17 cellular contexts compared by ENCODE assay signal in genomic region chr2:211881449-211881848, GRCh38.
DNase-seq lines count a peak whose midpoint lies in the region; ATAC-seq, FAIRE-seq and TF ChIP-seq lines count a peak whose summit lies in the region.
"Had no signal": no experiment of that assay in that cellular context is flagged by ENCODE, and none has a peak within 500 bp of the region (broad histone marks: within the 10 kb centered on the region; RNA-seq: fewer than 3 reads in every experiment).

No MANE protein-coding gene starts in this region.

- H2BK12ac ChIP-seq in H1 (ENCODE audit: low read depth, low read length): 0 out of 2 replicates have a peak overlapping the region, but pooled peaks have one; percentile 11

- H3K9me3 ChIP-seq in H1 (ENCODE audit: insufficient read depth in 2 of 2, low read depth in 1 of 2, low read length in 1 of 2) (no peaks in the 10 kb centered on the region), transverse colon (no peaks in the 10 kb centered on the region)
- H3K9me3 ChIP-seq: BLaER1 treated with 17β-estradiol and CSF1 and Interleukin-3, amounts not matched to agents 10 nM and 100 nM had no signal

- TF ChIP-seq CTCF in H1 (IDR thresholded peaks at IDR 0.05; ENCODE audit: control extremely low read depth in 1 of 3, insufficient read depth in 1 of 3, low read depth in 1 of 3, low read length in 3 of 3): no peak
- no peak for TF ChIP-seq CTCF in transverse colon (IDR thresholded peaks at IDR 0.05)

- H3K36me3 Mint-ChIP-seq in activated T-helper 1 cell treated with anti-CD3 and anti-CD28 coated beads, Interleukin-12 subunit alpha, Interleukin-12 subunit beta, Interleukin-2, Interleukin-4 antibody, amounts not matched to agents 30 ng/mL and 10 ng/mL and 1 ng/mL, durations not matched to agents 14 hours and 24 hours and 36 hours (ENCODE audit: low read depth): no peaks in the 10 kb centered on the region
- H3K36me3 Mint-ChIP-seq: CD4-positive, CD25-positive, alpha-beta regulatory T cell; IgD-negative memory B cell had no signal

- TF ChIP-seq POLR2A in H1 (IDR thresholded peaks at IDR 0.05; ENCODE audit: control extremely low read depth in 1 of 2, low read depth in 2 of 2, low read length in 2 of 2) (no peak), transverse colon (IDR thresholded peaks at IDR 0.05) (no peak)

- H3K23ac ChIP-seq in H1 (ENCODE audit: insufficient read length): no peak overlapping the region

- H3K9me3 Mint-ChIP-seq in activated T-helper 1 cell treated with anti-CD3 and anti-CD28 coated beads, Interleukin-12 subunit alpha, Interleukin-12 subunit beta, Interleukin-2, Interleukin-4 antibody, amounts not matched to agents 30 ng/mL and 10 ng/mL and 1 ng/mL, durations not matched to agents 14 hours and 24 hours and 36 hours: peaks cover 3% of the 10 kb centered on the region

- TF ChIP-seq RAD21 in H1 (IDR thresholded peaks at IDR 0.05 in 1 of 2, conservative IDR thresholded peaks at IDR 0.05 in 1 of 2; ENCODE audit: low read depth in 2 of 2, low read length in 2 of 2): no peak

- H3K4me1 ChIP-seq in H1 (replicated peaks in 1 of 4; ENCODE audit: control insufficient read depth in 3 of 4, insufficient read depth in 4 of 4, low read length in 3 of 4) (peaks cover 0 to 6% (median 3%) of the 10 kb centered on the region in 4 experiments; a peak in 2 of 7 replicates), transverse colon (no peaks in the 10 kb centered on the region)
- H3K4me1 ChIP-seq: BLaER1 treated with 17β-estradiol and CSF1 and Interleukin-3, amounts not matched to agents 10 nM and 100 nM had no signal

- H3K4me1 Mint-ChIP-seq in activated T-helper 1 cell treated with anti-CD3 and anti-CD28 coated beads, Interleukin-12 subunit alpha, Interleukin-12 subunit beta, Interleukin-2, Interleukin-4 antibody, amounts not matched to agents 30 ng/mL and 10 ng/mL and 1 ng/mL, durations not matched to agents 14 hours and 24 hours and 36 hours (ENCODE audit: low read depth): no peaks in the 10 kb centered on the region
- H3K4me1 Mint-ChIP-seq: CD4-positive, CD25-positive, alpha-beta regulatory T cell; IgD-negative memory B cell had no signal

- no peak overlapping the region for H2BK15ac ChIP-seq in H1 (ENCODE audit: low read length)

- H3K4me3 Mint-ChIP-seq in activated T-helper 1 cell treated with anti-CD3 and anti-CD28 coated beads, Interleukin-12 subunit alpha, Interleukin-12 subunit beta, Interleukin-2, Interleukin-4 antibody, amounts not matched to agents 30 ng/mL and 10 ng/mL and 1 ng/mL, durations not matched to agents 14 hours and 24 hours and 36 hours: no peak overlapping the region
- H3K4me3 Mint-ChIP-seq: CD4-positive, CD25-positive, alpha-beta regulatory T cell; IgD-negative memory B cell had no signal

- H3K27me3 ChIP-seq in H1 (replicated peaks in 1 of 4; ENCODE audit: control insufficient read depth in 3 of 4, extremely low read depth in 1 of 4, insufficient read depth in 3 of 4, low read length in 3 of 4) (no peaks in the 10 kb centered on the region), transverse colon (no peaks in the 10 kb centered on the region)
- H3K27me3 ChIP-seq: BLaER1 treated with 17β-estradiol and CSF1 and Interleukin-3, amounts not matched to agents 10 nM and 100 nM had no signal

- H4K5ac ChIP-seq in H1 (ENCODE audit: insufficient read length, low read depth, low read length): no peak overlapping the region

- FAIRE-seq in H1 (lab: Jason Lieb, UNC): no peak
- FAIRE-seq: GM12892 had no signal

- no peaks in the 10 kb centered on the region for H3K23me2 ChIP-seq in H1 (ENCODE audit: low read depth, low read length)

- no peaks in the 10 kb centered on the region for H3K79me1 ChIP-seq in H1 (ENCODE audit: low read depth, low read length)

- no peaks in the 10 kb centered on the region for H4K20me1 ChIP-seq in H1 (replicated peaks in 1 of 2; ENCODE audit: control insufficient read depth in 1 of 2, insufficient read depth in 2 of 2, low read length in 2 of 2)
- H4K20me1 ChIP-seq: BLaER1 treated with 17β-estradiol and CSF1 and Interleukin-3, amounts not matched to agents 10 nM and 100 nM had no signal

- no peak overlapping the region; the same call in 1 of the 2 replicates for H4K8ac ChIP-seq in H1 (ENCODE audit: extremely low read depth, insufficient read depth, low read length)

- H2AK5ac ChIP-seq in H1 (ENCODE audit: low read depth, low read length): no peak overlapping the region

- H3K14ac ChIP-seq in H1 (ENCODE audit: insufficient read length): no peak overlapping the region

- no peaks in the 10 kb centered on the region for H3K36me3 ChIP-seq in H1 (ENCODE audit: control insufficient read depth in 2 of 4, insufficient read depth in 4 of 4, low read length in 3 of 4)
- H3K36me3 ChIP-seq in transverse colon: no peaks in the 10 kb centered on the region
- H3K36me3 ChIP-seq: BLaER1 treated with 17β-estradiol and CSF1 and Interleukin-3, amounts not matched to agents 10 nM and 100 nM had no signal

- CTCF ChIA-PET in H1 (lab: Charles Lee; ENCODE audit: partially characterized antibody): interaction anchor here (0.7 to 1.8 kb wide), 6 partner anchors 27 to 651 kb away, joined by 3 to 4 read pairs (median 3); no protein-coding TSS in a partner anchor

- peak overlapping the region; percentile 25 to 34; a peak in 2 of 4 replicates for H3K4me2 ChIP-seq in H1 (ENCODE audit: insufficient read depth in 1 of 2, low read depth in 2 of 2, low read length in 2 of 2)
- H3K4me2 ChIP-seq: BLaER1 treated with 17β-estradiol and CSF1 and Interleukin-3, amounts not matched to agents 10 nM and 100 nM had no signal

- TF ChIP-seq EP300 in H1 (IDR thresholded peaks at IDR 0.05; ENCODE audit: borderline replicate concordance in 1 of 2, low read depth in 2 of 2, low read length in 2 of 2) (no peak), transverse colon (IDR thresholded peaks at IDR 0.05; ENCODE audit: low read depth) (no peak)

- no peak overlapping the region for H4K91ac ChIP-seq in H1 (replicated peaks; ENCODE audit: insufficient read length, low read length)

- H3K27ac Mint-ChIP-seq in activated T-helper 1 cell treated with anti-CD3 and anti-CD28 coated beads, Interleukin-12 subunit alpha, Interleukin-12 subunit beta, Interleukin-2, Interleukin-4 antibody, amounts not matched to agents 30 ng/mL and 10 ng/mL and 1 ng/mL, durations not matched to agents 14 hours and 24 hours and 36 hours: no peak overlapping the region
- H3K27ac Mint-ChIP-seq: CD4-positive, CD25-positive, alpha-beta regulatory T cell; IgD-negative memory B cell had no signal

- DNase-seq in NCI-H748 (lab: John Stamatoyannopoulos, UW; ENCODE audit: unreplicated experiment) (peak; percentile 57), NCI-H748 treated with DMSO at 0.1 percent for 48 hours (lab: John Stamatoyannopoulos, UW) (no peak), NCI-H526 (lab: John Stamatoyannopoulos, UW) (peak; percentile 16 to 68), H1 (ENCODE audit: low read depth in 1 of 2, low spot score in 2 of 2) (peak in 1 of 2 experiments; percentile 1), transverse colon (no peak)
- DNase-seq in activated T-helper 1 cell treated with anti-CD3 and anti-CD28 coated beads, Interleukin-12 subunit alpha, Interleukin-12 subunit beta, Interleukin-2, Interleukin-4 antibody, amounts not matched to agents 30 ng/mL and 10 ng/mL and 1 ng/mL, durations not matched to agents 14 hours and 24 hours and 36 hours (ENCODE audit: low spot score): no peak
- DNase-seq: ACHN; CD4-positive, CD25-positive, alpha-beta regulatory T cell; DMS153; DMS79 treated with DMSO at 0.1 percent for 48 hours; EL; GDM1 had no signal

- H3K56ac ChIP-seq in H1 (replicated peaks; ENCODE audit: insufficient read length, low read depth, low read length): no peak overlapping the region

- no peak overlapping the region; a peak in 1 of 8 replicates for H3K4me3 ChIP-seq in H1 (ENCODE audit: extremely low read depth in 1 of 4, insufficient read depth in 2 of 4, low read depth in 3 of 4, low read length in 4 of 4)
- H3K4me3 ChIP-seq in transverse colon: no peak overlapping the region
- H3K4me3 ChIP-seq: BLaER1 treated with 17β-estradiol and CSF1 and Interleukin-3, amounts not matched to agents 10 nM and 100 nM had no signal

- H2BK20ac ChIP-seq in H1 (ENCODE audit: low read length): no peak overlapping the region

- no peak overlapping the region for H3K9ac ChIP-seq in H1 (replicated peaks in 1 of 4; ENCODE audit: extremely low read depth in 1 of 4, low read depth in 3 of 4, low read length in 3 of 4)
- H3K9ac ChIP-seq: BLaER1 treated with 17β-estradiol and CSF1 and Interleukin-3, amounts not matched to agents 10 nM and 100 nM had no signal

- no peaks in the 10 kb centered on the region for H3K27me3 Mint-ChIP-seq in activated T-helper 1 cell treated with anti-CD3 and anti-CD28 coated beads, Interleukin-12 subunit alpha, Interleukin-12 subunit beta, Interleukin-2, Interleukin-4 antibody, amounts not matched to agents 30 ng/mL and 10 ng/mL and 1 ng/mL, durations not matched to agents 14 hours and 24 hours and 36 hours (ENCODE audit: insufficient read depth)
- H3K27me3 Mint-ChIP-seq: CD4-positive, CD25-positive, alpha-beta regulatory T cell; IgD-negative memory B cell had no signal

- in situ Hi-C loops in transverse colon (cut with MboI; ENCODE audit: low pct_ligation_motif_present in 1 of 4, low pct_unique_long_range_greater_than_20kb in 1 of 4, low sequenced_read_pairs in 3 of 4): no loop called here

- no peak overlapping the region for H3K18ac ChIP-seq in H1 (ENCODE audit: extremely low read depth, low read length)

- POLR2A ChIA-PET in H1 (lab: Charles Lee; ENCODE audit: partially characterized antibody): no interaction called here

- no peak for ATAC-seq in HG02571 (IDR thresholded peaks at IDR 0.05; ENCODE audit: unreplicated experiment)
- ATAC-seq: HCT116 had no signal

- no peak overlapping the region for H2BK120ac ChIP-seq in H1 (replicated peaks; ENCODE audit: low read depth, low read length)

- H3K79me2 ChIP-seq in H1 (ENCODE audit: control insufficient read depth in 1 of 2, insufficient read depth in 2 of 2, low read length in 2 of 2): no peaks in the 10 kb centered on the region

- H2BK5ac ChIP-seq in H1 (ENCODE audit: low read depth, low read length): no peak overlapping the region

- WGBS in H1 (ENCODE audit: extremely low coverage in 1 of 2, insufficient coverage in 1 of 2, insufficient read length in 1 of 2, insufficient replicate concordance in 2 of 2, low coverage in 1 of 2, low lambda C conversion rate in 2 of 2, missing lambda C conversion rate in 1 of 2), 2 experiments: 76% methylated on average over 6 of the region's 6 CpGs; no CpG with 5 or more reads in 1 of the 2 experiments
- 56 to 70% methylated on average over 2 to 6 of the region's 6 CpGs for WGBS in transverse colon (ENCODE audit: low coverage in 1 of 2), 2 donors

- H3K27ac ChIP-seq in H1 (ENCODE audit: low read depth, low read length): no peak overlapping the region; the same call in 1 of the 2 replicates
- no peak overlapping the region for H3K27ac ChIP-seq in transverse colon
- H3K27ac ChIP-seq: BLaER1 treated with 17β-estradiol and CSF1 and Interleukin-3, amounts not matched to agents 10 nM and 100 nM had no signal

- no peak overlapping the region for H3K4ac ChIP-seq in H1 (replicated peaks; ENCODE audit: insufficient read length, low read depth, low read length)

- intact Hi-C loops in transverse colon (cut with DNase I; ENCODE audit: low total_unique reads): no loop called here
- intact Hi-C loops in activated T-helper 1 cell treated with anti-CD3 and anti-CD28 coated beads, Interleukin-12 subunit alpha, Interleukin-12 subunit beta, Interleukin-2, Interleukin-4 antibody, amounts not matched to agents 30 ng/mL and 10 ng/mL and 1 ng/mL, durations not matched to agents 14 hours and 24 hours and 36 hours (cut with micrococcal nuclease): no loop called here

- peak overlapping the region; percentile 92 for H2AFZ ChIP-seq in H1 (ENCODE audit: low read length)

Comparison
In these comparisons a context has a peak if more than half of its experiments do, and no peak if none do; other contexts are left out.
1. DNase-seq: peak in NCI-H748 (single experiment) and NCI-H526 (2 of 2); none in NCI-H748 treated with DMSO at 0.1 percent for 48 hours (single experiment), transverse colon (single experiment) and activated T-helper 1 cell treated with anti-CD3 and anti-CD28 coated beads, Interleukin-12 subunit alpha, Interleukin-12 subunit beta, Interleukin-2, Interleukin-4 antibody, amounts not matched to agents 30 ng/mL and 10 ng/mL and 1 ng/mL, durations not matched to agents 14 hours and 24 hours and 36 hours (single experiment).